1 cellular context compared by ENCODE assay signal in genomic region chr2:118855451-118856279, GRCh38.
TF ChIP-seq lines count a peak whose summit lies in the region.

No MANE protein-coding gene starts in this region.

TF ChIP-seq in HepG2, 621 proteins besides CTCF, POLR2A, EP300 and RAD21 (continued from another document and continues in another):
- TF ChIP-seq FUBP1 (CRISPR knock-in tag; IDR thresholded peaks at IDR 0.05; ENCODE audit: borderline replicate concordance) (no peak), ZNF414 (CRISPR knock-in tag; IDR thresholded peaks at IDR 0.05) (no peak), BCLAF1 (IDR thresholded peaks at IDR 0.05) (no peak), HIVEP1 (CRISPR knock-in tag; IDR thresholded peaks at IDR 0.05) (peak; percentile 76), PHF5A (CRISPR knock-in tag; IDR thresholded peaks at IDR 0.05; ENCODE audit: low read depth, unreplicated experiment) (no peak), TEF (CRISPR knock-in tag; IDR thresholded peaks at IDR 0.05) (no peak), ZNF460 (CRISPR knock-in tag; IDR thresholded peaks at IDR 0.05; ENCODE audit: borderline replicate concordance) (no peak), ZKSCAN1 (IDR thresholded peaks at IDR 0.05; ENCODE audit: low read length) (no peak), AFF4 (CRISPR knock-in tag; IDR thresholded peaks at IDR 0.05) (no peak), KDM5A (IDR thresholded peaks at IDR 0.05; ENCODE audit: borderline replicate concordance, low read length) (no peak), ZNF605 (CRISPR knock-in tag; IDR thresholded peaks at IDR 0.05) (0 out of 2 replicates have a peak, but pooled peaks have one; percentile 31), ZNF737 (CRISPR knock-in tag; IDR thresholded peaks at IDR 0.05; ENCODE audit: borderline replicate concordance) (no peak), ZNF512B (CRISPR knock-in tag; IDR thresholded peaks at IDR 0.05; ENCODE audit: borderline replicate concordance) (no peak), TERF1 (CRISPR knock-in tag; IDR thresholded peaks at IDR 0.05) (no peak), CHD4 (IDR thresholded peaks at IDR 0.05; ENCODE audit: borderline replicate concordance, low read length) (no peak), MLLT10 (CRISPR knock-in tag; IDR thresholded peaks at IDR 0.05) (no peak), ZNF607 (CRISPR knock-in tag; IDR thresholded peaks at IDR 0.05; ENCODE audit: borderline replicate concordance) (no peak), YEATS4 (CRISPR knock-in tag; IDR thresholded peaks at IDR 0.05; ENCODE audit: borderline replicate concordance) (peak; percentile 20; the same call in 1 of the 2 replicates), ZNF263 (CRISPR knock-in tag; IDR thresholded peaks at IDR 0.05) (0 out of 2 replicates have a peak, but pooled peaks have one; percentile 9), PHF8 (CRISPR knock-in tag; IDR thresholded peaks at IDR 0.05) (no peak), POLR2AphosphoS5 (IDR thresholded peaks at IDR 0.05; ENCODE audit: low read depth, low read length) (no peak), MAFF (IDR thresholded peaks at IDR 0.05; ENCODE audit: low read depth, low read length) (no peak), ZMYM3 (CRISPR knock-in tag; IDR thresholded peaks at IDR 0.05) (no peak), NFE2L2 (IDR thresholded peaks at IDR 0.05; ENCODE audit: low read length) (peak; percentile 17; the same call in 1 of the 2 replicates), CENPT (CRISPR knock-in tag; IDR thresholded peaks at IDR 0.05; ENCODE audit: low read depth) (no peak), HNF1A (IDR thresholded peaks at IDR 0.05; ENCODE audit: low read depth) (no peak), HNF1A (CRISPR knock-in tag; IDR thresholded peaks at IDR 0.05; ENCODE audit: borderline replicate concordance) (no peak), ZNF124 (CRISPR knock-in tag; IDR thresholded peaks at IDR 0.05) (0 out of 2 replicates have a peak, but pooled peaks have one; percentile 55), SAFB2 (CRISPR knock-in tag; IDR thresholded peaks at IDR 0.05; ENCODE audit: borderline replicate concordance, low read depth) (no peak), ZNF512 (CRISPR knock-in tag; IDR thresholded peaks at IDR 0.05) (no peak), ZNF101 (CRISPR knock-in tag; IDR thresholded peaks at IDR 0.05; ENCODE audit: borderline replicate concordance, low read depth) (no peak), ZSCAN31 (CRISPR knock-in tag; IDR thresholded peaks at IDR 0.05; ENCODE audit: low read depth) (no peak), TEAD3 (CRISPR knock-in tag; optimal IDR thresholded peaks at IDR 0.05; ENCODE audit: borderline replicate concordance) (peak; percentile 58), SMARCC2 (IDR thresholded peaks at IDR 0.05) (no peak), NCOA1 (CRISPR knock-in tag; IDR thresholded peaks at IDR 0.05) (no peak), ZFP91 (CRISPR knock-in tag; IDR thresholded peaks at IDR 0.05; ENCODE audit: borderline replicate concordance) (no peak; the same call in 1 of the 2 replicates)
